In the genomic region with DNA sequence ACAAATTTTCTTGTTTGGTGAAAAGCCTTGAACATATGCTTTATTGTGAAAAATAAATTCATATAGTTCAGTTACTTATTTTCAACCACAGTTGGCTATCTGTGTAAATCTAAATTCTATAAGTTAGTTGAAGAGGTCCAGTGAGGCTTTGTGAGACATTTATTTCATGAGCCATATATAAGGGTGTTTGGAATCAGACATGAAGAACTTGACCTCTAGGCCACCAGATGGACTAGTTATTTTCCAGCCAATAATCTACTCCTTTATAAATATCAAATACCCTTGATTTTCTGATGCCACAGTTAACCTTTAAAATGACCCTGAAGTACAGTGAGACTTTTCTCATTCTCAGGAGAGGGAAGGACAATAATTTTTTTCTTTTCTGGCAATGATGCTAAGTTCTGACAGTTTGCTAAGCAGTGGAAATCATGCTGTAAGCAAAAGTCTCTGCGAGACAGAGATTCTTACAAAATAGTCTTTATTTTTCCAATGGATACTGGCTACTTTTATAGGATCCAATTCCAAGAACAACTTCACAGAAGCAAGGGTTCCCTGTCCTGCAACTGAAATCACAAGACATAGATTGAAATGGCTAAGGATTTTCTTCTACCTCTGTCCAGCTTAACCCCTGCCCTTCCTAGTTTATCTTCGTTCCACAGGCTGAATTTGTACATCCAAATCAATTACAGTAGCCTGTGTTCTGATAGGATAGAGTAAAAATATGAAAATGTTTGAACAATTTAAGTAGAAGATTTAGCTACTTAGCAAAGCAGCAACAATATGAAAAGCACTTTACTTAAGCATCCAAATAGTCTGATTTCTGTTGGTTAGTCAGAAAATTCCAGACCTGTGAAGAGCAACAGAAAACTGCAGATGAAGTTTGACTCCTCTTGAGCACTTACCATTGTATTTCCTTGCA, we compare ENCODE assay signal across 12 cellular contexts. TPM values are rescaled to one million over a fixed set of nuclear protein-coding genes. Genes with fewer than 3 reads are reported as not detected.
DNase-seq lines count a peak whose midpoint lies in the region; ATAC-seq and TF ChIP-seq lines count a peak whose summit lies in the region.
"Had no signal": no experiment of that assay in that cellular context is flagged by ENCODE, and none has a peak within 500 bp of the region (broad histone marks: within the 10 kb centered on the region; RNA-seq: fewer than 3 reads in every experiment).

No MANE protein-coding gene starts in this region.

- H3K9ac ChIP-seq in PC-3 (ENCODE audit: low read length), result peak overlapping the region; percentile 88
- H3K9ac ChIP-seq in neural progenitor cell, result no peak overlapping the region

- TF ChIP-seq CTCF in A673 (conservative IDR thresholded peaks at IDR 0.05; ENCODE audit: low read depth, low read length) (no peak), PC-3 (conservative IDR thresholded peaks at IDR 0.05; ENCODE audit: low read depth, low read length) (no peak), epithelial cell of esophagus (IDR thresholded peaks at IDR 0.05; ENCODE audit: insufficient read depth, low read depth, low read length, missing control alignments) (no peak), nephron progenitor cell (IDR thresholded peaks at IDR 0.05) (no peak), neural progenitor cell (IDR thresholded peaks at IDR 0.05) (no peak)

- H3K27ac Mint-ChIP-seq in nephron progenitor cell (no peak overlapping the region), neural progenitor cell (no peak overlapping the region)
- H3K27ac Mint-ChIP-seq: progenitor cell of endocrine pancreas had no signal

- H3K9me3 Mint-ChIP-seq in nephron progenitor cell (peaks cover 6% of the 10 kb centered on the region), neural progenitor cell (no peaks in the 10 kb centered on the region)

- no peaks in the 10 kb centered on the region for H3K9me3 ChIP-seq in A673 (ENCODE audit: low read depth, low read length, poor library complexity, severe bottlenecking)
- H3K9me3 ChIP-seq in PC-3 (ENCODE audit: low read length), result no peaks in the 10 kb centered on the region
- H3K9me3 ChIP-seq in neural progenitor cell (ENCODE audit: low read depth), result no peaks in the 10 kb centered on the region

- BruUV-seq in A673 (replicated peaks; lab: Mats Ljungman, UMichigan), result no TSS peak
- BruUV-seq in PC-3 (replicated peaks; lab: Mats Ljungman, UMichigan), result no TSS peak

- H3K36me3 Mint-ChIP-seq in nephron progenitor cell (ENCODE audit: low read depth), result no peaks in the 10 kb centered on the region
- H3K36me3 Mint-ChIP-seq in neural progenitor cell, result no peaks in the 10 kb centered on the region

- H3K36me3 ChIP-seq in A673 (ENCODE audit: insufficient read depth, low read length, poor library complexity, severe bottlenecking) (no peaks in the 10 kb centered on the region), PC-3 (ENCODE audit: low read depth, low read length) (peaks cover 6% of the 10 kb centered on the region; the same call in 1 of the 2 replicates), neural progenitor cell (no peaks in the 10 kb centered on the region)

- no peak for DNase-seq in A673 (ENCODE audit: low spot score)
- DNase-seq in PC-3, result no peak
- DNase-seq in epithelial cell of esophagus (ENCODE audit: low read depth), result no peak
- no peak for DNase-seq in nephron progenitor cell
- no peak for DNase-seq in neural progenitor cell (ENCODE audit: low spot score)
- no peak for DNase-seq in central memory CD4-positive, alpha-beta T cell
- no peak for DNase-seq in islet precursor cell
- DNase-seq: activated gamma-delta T cell, NCI-H1092 had no signal

- no peaks in the 10 kb centered on the region for H3F3A ChIP-seq in PC-3 (ENCODE audit: low read length, unreplicated experiment)
- H3F3A ChIP-seq in neural progenitor cell (ENCODE audit: low read depth), result peaks cover 7% of the 10 kb centered on the region

- H3K4me1 Mint-ChIP-seq in nephron progenitor cell, result peaks cover 33% of the 10 kb centered on the region
- H3K4me1 Mint-ChIP-seq in neural progenitor cell, result peaks cover 6% of the 10 kb centered on the region

- ATAC-seq in PC-3 (no peak), HG03175 (IDR thresholded peaks at IDR 0.05; ENCODE audit: unreplicated experiment) (no peak)
- ATAC-seq: GM12878 had no signal

- H4K20me1 ChIP-seq in PC-3 (ENCODE audit: low read length) (no peaks in the 10 kb centered on the region), neural progenitor cell (ENCODE audit: low read depth) (no peaks in the 10 kb centered on the region)

- H3K4me3 ChIP-seq in A673 (ENCODE audit: low read depth, low read length, poor library complexity, severe bottlenecking) (peak overlapping the region; percentile 69), PC-3 (ENCODE audit: low read length) (peak overlapping the region; percentile 74), epithelial cell of esophagus (ENCODE audit: low read length) (peak overlapping the region; percentile 86), neural progenitor cell (no peak overlapping the region)
- H3K4me3 ChIP-seq: GM12878 had no signal

- H2AFZ ChIP-seq in PC-3 (ENCODE audit: low read length) (no peak overlapping the region), neural progenitor cell (replicated peaks) (no peak overlapping the region)

- H3K4me1 ChIP-seq in A673 (ENCODE audit: insufficient read depth, low read length, poor library complexity, severe bottlenecking) (peaks cover 7% of the 10 kb centered on the region), PC-3 (ENCODE audit: insufficient read depth, low read length) (peaks cover 21% of the 10 kb centered on the region), neural progenitor cell (peaks cover 6% of the 10 kb centered on the region)

- H3K4me3 Mint-ChIP-seq in nephron progenitor cell (peak overlapping the region; percentile 93), neural progenitor cell (no peak overlapping the region)

- peaks cover 5% of the 10 kb centered on the region for H3K27me3 ChIP-seq in A673 (replicated peaks; ENCODE audit: insufficient read depth, low read depth, low read length, poor library complexity)
- H3K27me3 ChIP-seq in PC-3 (ENCODE audit: low read length), result no peaks in the 10 kb centered on the region
- peaks cover 36% of the 10 kb centered on the region for H3K27me3 ChIP-seq in neural progenitor cell

- peaks cover 90% of the 10 kb centered on the region for H3K79me2 ChIP-seq in PC-3 (ENCODE audit: low read length)
- H3K79me2 ChIP-seq in neural progenitor cell (ENCODE audit: low read depth), result no peaks in the 10 kb centered on the region

- peaks cover 39% of the 10 kb centered on the region for H3K27me3 Mint-ChIP-seq in nephron progenitor cell (ENCODE audit: low read depth, poor library complexity)
- peaks cover 14% of the 10 kb centered on the region for H3K27me3 Mint-ChIP-seq in neural progenitor cell (ENCODE audit: insufficient read depth, low read depth)

- intact Hi-C loops in A673 (cut with micrococcal nuclease; ENCODE audit: unreplicated experiment), result no loop called here
- intact Hi-C loops in PC-3 (cut with micrococcal nuclease), result loop anchor here (1.0 to 5.0 kb wide), 2 partner anchors 16 to 40 kb away; no protein-coding TSS in a partner anchor

- POLR2A ChIA-PET in A673 (lab: Charles Lee; ENCODE audit: low non-redundant PET) (no interaction called here), PC-3 (lab: Charles Lee; ENCODE audit: unreplicated experiment) (no interaction called here)

- no peaks in the 10 kb centered on the region for H3K9me2 ChIP-seq in PC-3 (replicated peaks; ENCODE audit: low read length)

- H3K27ac ChIP-seq in A673 (ENCODE audit: low read depth, low read length, poor library complexity, severe bottlenecking) (no peak overlapping the region), PC-3 (ENCODE audit: low read length) (peak overlapping the region; percentile 73), neural progenitor cell (no peak overlapping the region)

- CTCF ChIA-PET in A673 (lab: Charles Lee), result interaction anchor here (0.6 kb wide), 1 partner anchor 400 kb away, joined by 3 read pairs; no protein-coding TSS in a partner anchor
- CTCF ChIA-PET in PC-3 (lab: Charles Lee), result no interaction called here

- H3K4me2 ChIP-seq in PC-3 (ENCODE audit: low read length) (peak overlapping the region; percentile 88), neural progenitor cell (no peak overlapping the region)

RNA-seq across cellular contexts. Expression of gene ARSJ, which starts 2.3 kb away (rescaled TPM):
- total RNA-seq in A673 (2021) (3.8 and 4.6 TPM in 2 replicates), PC-3 (2014; rRNA removed) (16.4 and 19.1 TPM in 2 replicates), neural progenitor cell (ENCODE audit: low replicate concordance) (0.25 and 0.28 TPM in 2 replicates)
